Comparison of ENCODE assay signal across 1 cellular context in genomic region chr10:70131560-70131937, GRCh38.
TF ChIP-seq lines count a peak whose summit lies in the region.

No MANE protein-coding gene starts in this region.

TF ChIP-seq in liver, 16 proteins besides CTCF, POLR2A, EP300 and RAD21 (continued from another document):
- TF ChIP-seq HNF4A (conservative IDR thresholded peaks at IDR 0.05) (no peak), RXRA (IDR thresholded peaks at IDR 0.05) (no peak), TAF1 (conservative IDR thresholded peaks at IDR 0.05) (no peak), FOXA1 (IDR thresholded peaks at IDR 0.05) (no peak)
